In the genomic region with DNA sequence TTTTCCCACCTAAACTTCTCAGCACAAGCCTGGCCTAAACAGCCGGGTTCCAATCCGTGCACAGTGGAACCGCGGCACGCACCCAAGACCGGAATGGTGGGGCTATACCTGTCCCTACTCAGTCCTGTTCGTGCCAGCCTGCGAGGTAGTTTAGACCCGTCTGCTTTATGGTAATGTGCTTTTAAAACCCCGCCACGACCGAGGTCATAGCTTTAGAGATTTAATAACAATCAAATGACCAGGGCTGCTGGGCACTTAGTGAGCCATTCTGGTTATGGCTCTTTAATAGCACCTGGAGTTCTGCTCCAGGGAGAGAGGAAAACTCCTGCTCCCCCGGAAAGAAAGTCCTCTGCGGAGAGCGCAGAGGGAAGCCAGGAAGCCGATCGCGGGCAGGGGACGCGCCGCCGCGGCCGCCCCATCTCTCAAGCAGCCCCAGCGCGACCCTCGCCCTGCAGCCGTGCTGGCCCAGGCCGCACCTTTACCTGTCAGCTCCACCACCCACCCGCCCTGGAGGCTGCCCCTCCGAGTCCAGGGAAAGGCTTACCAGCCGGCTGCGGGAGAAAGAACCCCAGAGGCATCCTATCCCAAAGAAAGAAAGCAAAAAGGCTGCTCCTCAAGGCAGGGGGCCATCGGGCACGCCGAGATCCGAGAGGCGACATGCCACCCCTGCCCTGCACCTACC, we compare ENCODE assay signal across 1 cellular context.
TF ChIP-seq lines count a peak whose summit lies in the region.

No MANE protein-coding gene starts in this region.

TF ChIP-seq in HepG2, 621 proteins besides CTCF, POLR2A, EP300 and RAD21 (continues in another document):
- TF ChIP-seq, protein P1, sequence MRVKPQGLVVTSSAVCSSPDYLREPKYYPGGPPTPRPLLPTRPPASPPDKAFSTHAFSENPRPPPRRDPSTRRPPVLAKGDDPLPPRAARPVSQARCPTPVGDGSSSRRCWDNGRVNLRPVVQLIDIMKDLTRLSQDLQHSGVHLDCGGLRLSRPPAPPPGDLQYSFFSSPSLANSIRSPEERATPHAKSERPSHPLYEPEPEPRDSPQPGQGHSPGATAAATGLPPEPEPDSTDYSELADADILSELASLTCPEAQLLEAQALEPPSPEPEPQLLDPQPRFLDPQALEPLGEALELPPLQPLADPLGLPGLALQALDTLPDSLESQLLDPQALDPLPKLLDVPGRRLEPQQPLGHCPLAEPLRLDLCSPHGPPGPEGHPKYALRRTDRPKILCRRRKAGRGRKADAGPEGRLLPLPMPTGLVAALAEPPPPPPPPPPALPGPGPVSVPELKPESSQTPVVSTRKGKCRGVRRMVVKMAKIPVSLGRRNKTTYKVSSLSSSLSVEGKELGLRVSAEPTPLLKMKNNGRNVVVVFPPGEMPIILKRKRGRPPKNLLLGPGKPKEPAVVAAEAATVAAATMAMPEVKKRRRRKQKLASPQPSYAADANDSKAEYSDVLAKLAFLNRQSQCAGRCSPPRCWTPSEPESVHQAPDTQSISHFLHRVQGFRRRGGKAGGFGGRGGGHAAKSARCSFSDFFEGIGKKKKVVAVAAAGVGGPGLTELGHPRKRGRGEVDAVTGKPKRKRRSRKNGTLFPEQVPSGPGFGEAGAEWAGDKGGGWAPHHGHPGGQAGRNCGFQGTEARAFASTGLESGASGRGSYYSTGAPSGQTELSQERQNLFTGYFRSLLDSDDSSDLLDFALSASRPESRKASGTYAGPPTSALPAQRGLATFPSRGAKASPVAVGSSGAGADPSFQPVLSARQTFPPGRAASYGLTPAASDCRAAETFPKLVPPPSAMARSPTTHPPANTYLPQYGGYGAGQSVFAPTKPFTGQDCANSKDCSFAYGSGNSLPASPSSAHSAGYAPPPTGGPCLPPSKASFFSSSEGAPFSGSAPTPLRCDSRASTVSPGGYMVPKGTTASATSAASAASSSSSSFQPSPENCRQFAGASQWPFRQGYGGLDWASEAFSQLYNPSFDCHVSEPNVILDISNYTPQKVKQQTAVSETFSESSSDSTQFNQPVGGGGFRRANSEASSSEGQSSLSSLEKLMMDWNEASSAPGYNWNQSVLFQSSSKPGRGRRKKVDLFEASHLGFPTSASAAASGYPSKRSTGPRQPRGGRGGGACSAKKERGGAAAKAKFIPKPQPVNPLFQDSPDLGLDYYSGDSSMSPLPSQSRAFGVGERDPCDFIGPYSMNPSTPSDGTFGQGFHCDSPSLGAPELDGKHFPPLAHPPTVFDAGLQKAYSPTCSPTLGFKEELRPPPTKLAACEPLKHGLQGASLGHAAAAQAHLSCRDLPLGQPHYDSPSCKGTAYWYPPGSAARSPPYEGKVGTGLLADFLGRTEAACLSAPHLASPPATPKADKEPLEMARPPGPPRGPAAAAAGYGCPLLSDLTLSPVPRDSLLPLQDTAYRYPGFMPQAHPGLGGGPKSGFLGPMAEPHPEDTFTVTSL (CRISPR knock-in tag; IDR thresholded peaks at IDR 0.05; ENCODE audit: borderline replicate concordance), result peak; percentile 58; the same call in 1 of the 2 replicates
- TF ChIP-seq ZFP41 (CRISPR knock-in tag; IDR thresholded peaks at IDR 0.05; ENCODE audit: borderline replicate concordance), result 0 out of 2 replicates have a peak, but pooled peaks have one; percentile 46
- TF ChIP-seq, protein P2, sequence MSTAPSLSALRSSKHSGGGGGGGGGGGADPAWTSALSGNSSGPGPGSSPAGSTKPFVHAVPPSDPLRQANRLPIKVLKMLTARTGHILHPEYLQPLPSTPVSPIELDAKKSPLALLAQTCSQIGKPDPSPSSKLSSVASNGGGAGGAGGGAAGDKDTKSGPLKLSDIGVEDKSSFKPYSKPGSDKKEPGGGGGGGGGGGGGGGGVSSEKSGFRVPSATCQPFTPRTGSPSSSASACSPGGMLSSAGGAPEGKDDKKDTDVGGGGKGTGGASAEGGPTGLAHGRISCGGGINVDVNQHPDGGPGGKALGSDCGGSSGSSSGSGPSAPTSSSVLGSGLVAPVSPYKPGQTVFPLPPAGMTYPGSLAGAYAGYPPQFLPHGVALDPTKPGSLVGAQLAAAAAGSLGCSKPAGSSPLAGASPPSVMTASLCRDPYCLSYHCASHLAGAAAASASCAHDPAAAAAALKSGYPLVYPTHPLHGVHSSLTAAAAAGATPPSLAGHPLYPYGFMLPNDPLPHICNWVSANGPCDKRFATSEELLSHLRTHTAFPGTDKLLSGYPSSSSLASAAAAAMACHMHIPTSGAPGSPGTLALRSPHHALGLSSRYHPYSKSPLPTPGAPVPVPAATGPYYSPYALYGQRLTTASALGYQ (CRISPR knock-in tag; IDR thresholded peaks at IDR 0.05), result 0 out of 2 replicates have a peak, but pooled peaks have one; percentile 8
- TF ChIP-seq, protein P3, sequence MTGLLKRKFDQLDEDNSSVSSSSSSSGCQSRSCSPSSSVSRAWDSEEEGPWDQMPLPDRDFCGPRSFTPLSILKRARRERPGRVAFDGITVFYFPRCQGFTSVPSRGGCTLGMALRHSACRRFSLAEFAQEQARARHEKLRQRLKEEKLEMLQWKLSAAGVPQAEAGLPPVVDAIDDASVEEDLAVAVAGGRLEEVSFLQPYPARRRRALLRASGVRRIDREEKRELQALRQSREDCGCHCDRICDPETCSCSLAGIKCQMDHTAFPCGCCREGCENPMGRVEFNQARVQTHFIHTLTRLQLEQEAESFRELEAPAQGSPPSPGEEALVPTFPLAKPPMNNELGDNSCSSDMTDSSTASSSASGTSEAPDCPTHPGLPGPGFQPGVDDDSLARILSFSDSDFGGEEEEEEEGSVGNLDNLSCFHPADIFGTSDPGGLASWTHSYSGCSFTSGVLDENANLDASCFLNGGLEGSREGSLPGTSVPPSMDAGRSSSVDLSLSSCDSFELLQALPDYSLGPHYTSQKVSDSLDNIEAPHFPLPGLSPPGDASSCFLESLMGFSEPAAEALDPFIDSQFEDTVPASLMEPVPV (CRISPR knock-in tag; IDR thresholded peaks at IDR 0.05), result no peak
- peak; percentile 81 for TF ChIP-seq ZNF501 (CRISPR knock-in tag; IDR thresholded peaks at IDR 0.05)
- peak; percentile 58 for TF ChIP-seq PHF20 (CRISPR knock-in tag; IDR thresholded peaks at IDR 0.05)
- TF ChIP-seq PHF21A (CRISPR knock-in tag; IDR thresholded peaks at IDR 0.05), result 0 out of 2 replicates have a peak, but pooled peaks have one; percentile 40
- TF ChIP-seq ZNF737 (CRISPR knock-in tag; IDR thresholded peaks at IDR 0.05; ENCODE audit: borderline replicate concordance), result 0 out of 2 replicates have a peak, but pooled peaks have one; percentile 63
- TF ChIP-seq ZNF274 (CRISPR knock-in tag; IDR thresholded peaks at IDR 0.05), result peak; percentile 7; the same call in 1 of the 2 replicates
- TF ChIP-seq, protein P4, sequence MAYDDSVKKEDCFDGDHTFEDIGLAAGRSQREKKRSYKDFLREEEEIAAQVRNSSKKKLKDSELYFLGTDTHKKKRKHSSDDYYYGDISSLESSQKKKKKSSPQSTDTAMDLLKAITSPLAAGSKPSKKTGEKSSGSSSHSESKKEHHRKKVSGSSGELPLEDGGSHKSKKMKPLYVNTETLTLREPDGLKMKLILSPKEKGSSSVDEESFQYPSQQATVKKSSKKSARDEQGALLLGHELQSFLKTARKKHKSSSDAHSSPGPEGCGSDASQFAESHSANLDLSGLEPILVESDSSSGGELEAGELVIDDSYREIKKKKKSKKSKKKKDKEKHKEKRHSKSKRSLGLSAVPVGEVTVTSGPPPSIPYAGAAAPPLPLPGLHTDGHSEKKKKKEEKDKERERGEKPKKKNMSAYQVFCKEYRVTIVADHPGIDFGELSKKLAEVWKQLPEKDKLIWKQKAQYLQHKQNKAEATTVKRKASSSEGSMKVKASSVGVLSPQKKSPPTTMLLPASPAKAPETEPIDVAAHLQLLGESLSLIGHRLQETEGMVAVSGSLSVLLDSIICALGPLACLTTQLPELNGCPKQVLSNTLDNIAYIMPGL (CRISPR knock-in tag; IDR thresholded peaks at IDR 0.05; ENCODE audit: borderline replicate concordance in 1 of 2, low read depth in 1 of 2), result peak in 1 of 2 experiments; percentile 57; a peak in 1 of 4 replicates
- no peak for TF ChIP-seq HOXA9 (CRISPR knock-in tag; IDR thresholded peaks at IDR 0.05; ENCODE audit: borderline replicate concordance)
- TF ChIP-seq TOE1 (CRISPR knock-in tag; IDR thresholded peaks at IDR 0.05), result no peak
- TF ChIP-seq ZNF816 (CRISPR knock-in tag; IDR thresholded peaks at IDR 0.05; ENCODE audit: borderline replicate concordance), result 0 out of 2 replicates have a peak, but pooled peaks have one; percentile 57
- TF ChIP-seq BCL6 (CRISPR knock-in tag; IDR thresholded peaks at IDR 0.05), result 0 out of 2 replicates have a peak, but pooled peaks have one; percentile 4
- TF ChIP-seq, protein P5, sequence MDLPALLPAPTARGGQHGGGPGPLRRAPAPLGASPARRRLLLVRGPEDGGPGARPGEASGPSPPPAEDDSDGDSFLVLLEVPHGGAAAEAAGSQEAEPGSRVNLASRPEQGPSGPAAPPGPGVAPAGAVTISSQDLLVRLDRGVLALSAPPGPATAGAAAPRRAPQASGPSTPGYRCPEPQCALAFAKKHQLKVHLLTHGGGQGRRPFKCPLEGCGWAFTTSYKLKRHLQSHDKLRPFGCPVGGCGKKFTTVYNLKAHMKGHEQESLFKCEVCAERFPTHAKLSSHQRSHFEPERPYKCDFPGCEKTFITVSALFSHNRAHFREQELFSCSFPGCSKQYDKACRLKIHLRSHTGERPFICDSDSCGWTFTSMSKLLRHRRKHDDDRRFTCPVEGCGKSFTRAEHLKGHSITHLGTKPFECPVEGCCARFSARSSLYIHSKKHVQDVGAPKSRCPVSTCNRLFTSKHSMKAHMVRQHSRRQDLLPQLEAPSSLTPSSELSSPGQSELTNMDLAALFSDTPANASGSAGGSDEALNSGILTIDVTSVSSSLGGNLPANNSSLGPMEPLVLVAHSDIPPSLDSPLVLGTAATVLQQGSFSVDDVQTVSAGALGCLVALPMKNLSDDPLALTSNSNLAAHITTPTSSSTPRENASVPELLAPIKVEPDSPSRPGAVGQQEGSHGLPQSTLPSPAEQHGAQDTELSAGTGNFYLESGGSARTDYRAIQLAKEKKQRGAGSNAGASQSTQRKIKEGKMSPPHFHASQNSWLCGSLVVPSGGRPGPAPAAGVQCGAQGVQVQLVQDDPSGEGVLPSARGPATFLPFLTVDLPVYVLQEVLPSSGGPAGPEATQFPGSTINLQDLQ (CRISPR knock-in tag; IDR thresholded peaks at IDR 0.05), result 0 out of 2 replicates have a peak, but pooled peaks have one; percentile 40
- 0 out of 2 replicates have a peak, but pooled peaks have one; percentile 45 for TF ChIP-seq ZSCAN29 (CRISPR knock-in tag; conservative IDR thresholded peaks at IDR 0.05)
- TF ChIP-seq, protein P6, sequence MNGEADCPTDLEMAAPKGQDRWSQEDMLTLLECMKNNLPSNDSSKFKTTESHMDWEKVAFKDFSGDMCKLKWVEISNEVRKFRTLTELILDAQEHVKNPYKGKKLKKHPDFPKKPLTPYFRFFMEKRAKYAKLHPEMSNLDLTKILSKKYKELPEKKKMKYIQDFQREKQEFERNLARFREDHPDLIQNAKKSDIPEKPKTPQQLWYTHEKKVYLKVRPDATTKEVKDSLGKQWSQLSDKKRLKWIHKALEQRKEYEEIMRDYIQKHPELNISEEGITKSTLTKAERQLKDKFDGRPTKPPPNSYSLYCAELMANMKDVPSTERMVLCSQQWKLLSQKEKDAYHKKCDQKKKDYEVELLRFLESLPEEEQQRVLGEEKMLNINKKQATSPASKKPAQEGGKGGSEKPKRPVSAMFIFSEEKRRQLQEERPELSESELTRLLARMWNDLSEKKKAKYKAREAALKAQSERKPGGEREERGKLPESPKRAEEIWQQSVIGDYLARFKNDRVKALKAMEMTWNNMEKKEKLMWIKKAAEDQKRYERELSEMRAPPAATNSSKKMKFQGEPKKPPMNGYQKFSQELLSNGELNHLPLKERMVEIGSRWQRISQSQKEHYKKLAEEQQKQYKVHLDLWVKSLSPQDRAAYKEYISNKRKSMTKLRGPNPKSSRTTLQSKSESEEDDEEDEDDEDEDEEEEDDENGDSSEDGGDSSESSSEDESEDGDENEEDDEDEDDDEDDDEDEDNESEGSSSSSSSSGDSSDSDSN (CRISPR knock-in tag; IDR thresholded peaks at IDR 0.05), result peak; percentile 76; the same call in 1 of the 2 replicates
- TF ChIP-seq ZFP90 (CRISPR knock-in tag; IDR thresholded peaks at IDR 0.05; ENCODE audit: borderline replicate concordance), result 0 out of 2 replicates have a peak, but pooled peaks have one; percentile 26
- TF ChIP-seq, protein P7, sequence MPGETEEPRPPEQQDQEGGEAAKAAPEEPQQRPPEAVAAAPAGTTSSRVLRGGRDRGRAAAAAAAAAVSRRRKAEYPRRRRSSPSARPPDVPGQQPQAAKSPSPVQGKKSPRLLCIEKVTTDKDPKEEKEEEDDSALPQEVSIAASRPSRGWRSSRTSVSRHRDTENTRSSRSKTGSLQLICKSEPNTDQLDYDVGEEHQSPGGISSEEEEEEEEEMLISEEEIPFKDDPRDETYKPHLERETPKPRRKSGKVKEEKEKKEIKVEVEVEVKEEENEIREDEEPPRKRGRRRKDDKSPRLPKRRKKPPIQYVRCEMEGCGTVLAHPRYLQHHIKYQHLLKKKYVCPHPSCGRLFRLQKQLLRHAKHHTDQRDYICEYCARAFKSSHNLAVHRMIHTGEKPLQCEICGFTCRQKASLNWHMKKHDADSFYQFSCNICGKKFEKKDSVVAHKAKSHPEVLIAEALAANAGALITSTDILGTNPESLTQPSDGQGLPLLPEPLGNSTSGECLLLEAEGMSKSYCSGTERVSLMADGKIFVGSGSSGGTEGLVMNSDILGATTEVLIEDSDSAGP (CRISPR knock-in tag; IDR thresholded peaks at IDR 0.05; ENCODE audit: borderline replicate concordance), result peak; percentile 23; the same call in 1 of the 2 replicates
- 0 out of 2 replicates have a peak, but pooled peaks have one; percentile 12 for TF ChIP-seq SATB2 (CRISPR knock-in tag; IDR thresholded peaks at IDR 0.05)
- no peak for TF ChIP-seq ZFP36 (IDR thresholded peaks at IDR 0.05; ENCODE audit: borderline replicate concordance, low read depth, low read length, partially characterized antibody)
- TF ChIP-seq, protein P8, sequence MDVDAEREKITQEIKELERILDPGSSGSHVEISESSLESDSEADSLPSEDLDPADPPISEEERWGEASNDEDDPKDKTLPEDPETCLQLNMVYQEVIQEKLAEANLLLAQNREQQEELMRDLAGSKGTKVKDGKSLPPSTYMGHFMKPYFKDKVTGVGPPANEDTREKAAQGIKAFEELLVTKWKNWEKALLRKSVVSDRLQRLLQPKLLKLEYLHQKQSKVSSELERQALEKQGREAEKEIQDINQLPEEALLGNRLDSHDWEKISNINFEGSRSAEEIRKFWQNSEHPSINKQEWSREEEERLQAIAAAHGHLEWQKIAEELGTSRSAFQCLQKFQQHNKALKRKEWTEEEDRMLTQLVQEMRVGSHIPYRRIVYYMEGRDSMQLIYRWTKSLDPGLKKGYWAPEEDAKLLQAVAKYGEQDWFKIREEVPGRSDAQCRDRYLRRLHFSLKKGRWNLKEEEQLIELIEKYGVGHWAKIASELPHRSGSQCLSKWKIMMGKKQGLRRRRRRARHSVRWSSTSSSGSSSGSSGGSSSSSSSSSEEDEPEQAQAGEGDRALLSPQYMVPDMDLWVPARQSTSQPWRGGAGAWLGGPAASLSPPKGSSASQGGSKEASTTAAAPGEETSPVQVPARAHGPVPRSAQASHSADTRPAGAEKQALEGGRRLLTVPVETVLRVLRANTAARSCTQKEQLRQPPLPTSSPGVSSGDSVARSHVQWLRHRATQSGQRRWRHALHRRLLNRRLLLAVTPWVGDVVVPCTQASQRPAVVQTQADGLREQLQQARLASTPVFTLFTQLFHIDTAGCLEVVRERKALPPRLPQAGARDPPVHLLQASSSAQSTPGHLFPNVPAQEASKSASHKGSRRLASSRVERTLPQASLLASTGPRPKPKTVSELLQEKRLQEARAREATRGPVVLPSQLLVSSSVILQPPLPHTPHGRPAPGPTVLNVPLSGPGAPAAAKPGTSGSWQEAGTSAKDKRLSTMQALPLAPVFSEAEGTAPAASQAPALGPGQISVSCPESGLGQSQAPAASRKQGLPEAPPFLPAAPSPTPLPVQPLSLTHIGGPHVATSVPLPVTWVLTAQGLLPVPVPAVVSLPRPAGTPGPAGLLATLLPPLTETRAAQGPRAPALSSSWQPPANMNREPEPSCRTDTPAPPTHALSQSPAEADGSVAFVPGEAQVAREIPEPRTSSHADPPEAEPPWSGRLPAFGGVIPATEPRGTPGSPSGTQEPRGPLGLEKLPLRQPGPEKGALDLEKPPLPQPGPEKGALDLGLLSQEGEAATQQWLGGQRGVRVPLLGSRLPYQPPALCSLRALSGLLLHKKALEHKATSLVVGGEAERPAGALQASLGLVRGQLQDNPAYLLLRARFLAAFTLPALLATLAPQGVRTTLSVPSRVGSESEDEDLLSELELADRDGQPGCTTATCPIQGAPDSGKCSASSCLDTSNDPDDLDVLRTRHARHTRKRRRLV (CRISPR knock-in tag; IDR thresholded peaks at IDR 0.05), result 0 out of 2 replicates have a peak, but pooled peaks have one; percentile 27
